Comparison of ENCODE assay signal across 1 cellular context in genomic region chr20:44532981-44533331, GRCh38.
TF ChIP-seq lines count a peak whose summit lies in the region.

No MANE protein-coding gene starts in this region.

TF ChIP-seq in H1, 55 proteins besides CTCF, POLR2A, EP300 and RAD21:
- no peak for TF ChIP-seq EGR1 (IDR thresholded peaks at IDR 0.05; ENCODE audit: borderline replicate concordance, low read depth, low read length)
- no peak for TF ChIP-seq RNF2 (IDR thresholded peaks at IDR 0.05; ENCODE audit: borderline replicate concordance, low read depth, low read length, missing control alignments, poor library complexity, severe bottlenecking)
- no peak for TF ChIP-seq KDM1A (IDR thresholded peaks at IDR 0.05; ENCODE audit: borderline replicate concordance, low read length)
